In the genomic region with DNA sequence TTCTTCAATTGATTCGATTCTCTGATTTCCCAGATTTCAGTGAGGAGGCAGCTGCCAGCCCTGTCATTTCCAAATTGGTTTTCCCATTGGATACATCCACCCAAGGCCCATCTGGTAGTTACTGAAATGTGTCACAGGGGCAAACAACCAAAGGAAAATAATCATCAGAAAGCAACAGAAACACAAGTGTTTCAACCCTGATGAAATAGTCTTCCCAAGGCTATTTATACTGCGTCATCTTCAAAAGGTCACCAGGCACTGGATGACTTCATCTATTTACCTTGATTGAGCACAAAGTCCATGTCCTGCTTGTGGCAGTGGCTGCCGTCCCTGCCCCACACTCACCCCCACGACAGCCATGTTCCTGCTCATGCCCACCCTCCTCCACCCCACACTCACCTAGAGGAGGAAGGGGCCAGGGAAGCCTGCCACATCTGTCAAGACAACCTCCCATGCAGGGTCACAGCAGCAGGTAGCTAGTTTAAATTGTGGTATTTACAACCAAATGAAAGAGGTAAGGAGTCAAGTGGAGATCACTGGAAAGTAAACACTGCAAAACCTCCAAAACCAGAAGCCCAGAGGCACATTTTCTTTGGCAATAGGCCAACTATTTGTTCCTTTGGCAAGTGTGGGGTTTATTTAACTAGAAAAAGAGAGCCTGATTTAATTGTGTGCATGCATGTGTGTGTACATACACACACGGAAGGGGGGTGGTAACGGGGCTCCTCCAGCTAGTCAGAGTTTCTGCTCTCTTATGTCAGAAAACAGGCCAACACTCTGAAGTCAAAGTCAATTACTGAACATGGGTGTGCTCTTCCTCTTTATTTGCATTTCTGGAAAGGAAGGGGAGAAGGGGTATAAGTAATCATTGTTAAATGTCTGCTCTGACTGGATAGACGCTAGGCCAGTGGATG, we compare ENCODE assay signal across 1 cellular context.
A peak's percentile ranks its signal among the peaks of the same experiment; 100 is the strongest.
TF ChIP-seq lines count a peak whose summit lies in the region.

No MANE protein-coding gene starts in this region.

TF ChIP-seq in HepG2, 621 proteins besides CTCF, POLR2A, EP300 and RAD21 (continued from another document):
- TF ChIP-seq, protein P1, sequence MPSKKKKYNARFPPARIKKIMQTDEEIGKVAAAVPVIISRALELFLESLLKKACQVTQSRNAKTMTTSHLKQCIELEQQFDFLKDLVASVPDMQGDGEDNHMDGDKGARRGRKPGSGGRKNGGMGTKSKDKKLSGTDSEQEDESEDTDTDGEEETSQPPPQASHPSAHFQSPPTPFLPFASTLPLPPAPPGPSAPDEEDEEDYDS (CRISPR knock-in tag; IDR thresholded peaks at IDR 0.05), result peak; percentile 62; the same call in 1 of the 2 replicates
- TF ChIP-seq ATRX (CRISPR knock-in tag; IDR thresholded peaks at IDR 0.05; ENCODE audit: borderline replicate concordance) (no peak), ZNF691 (CRISPR knock-in tag; IDR thresholded peaks at IDR 0.05; ENCODE audit: borderline replicate concordance, low read depth) (peak; percentile 58; the same call in 1 of the 2 replicates), KLF16 (CRISPR knock-in tag; IDR thresholded peaks at IDR 0.05) (peak in 1 of 2 experiments; percentile 93; a peak in 2 of 4 replicates), PAF1 (CRISPR knock-in tag; IDR thresholded peaks at IDR 0.05) (no peak), ELF4 (CRISPR knock-in tag; IDR thresholded peaks at IDR 0.05; ENCODE audit: borderline replicate concordance) (no peak; the same call in 1 of the 2 replicates), ZNF800 (CRISPR knock-in tag; IDR thresholded peaks at IDR 0.05) (0 out of 2 replicates have a peak, but pooled peaks have one; percentile 77), MBD4 (IDR thresholded peaks at IDR 0.05; ENCODE audit: borderline replicate concordance, low read length) (peak; percentile 91; the same call in 1 of the 2 replicates), ZKSCAN8 (CRISPR knock-in tag; IDR thresholded peaks at IDR 0.05; ENCODE audit: borderline replicate concordance) (no peak; the same call in 1 of the 2 replicates)
